ENCODE assay signal across 1 cellular context in the genomic region with DNA sequence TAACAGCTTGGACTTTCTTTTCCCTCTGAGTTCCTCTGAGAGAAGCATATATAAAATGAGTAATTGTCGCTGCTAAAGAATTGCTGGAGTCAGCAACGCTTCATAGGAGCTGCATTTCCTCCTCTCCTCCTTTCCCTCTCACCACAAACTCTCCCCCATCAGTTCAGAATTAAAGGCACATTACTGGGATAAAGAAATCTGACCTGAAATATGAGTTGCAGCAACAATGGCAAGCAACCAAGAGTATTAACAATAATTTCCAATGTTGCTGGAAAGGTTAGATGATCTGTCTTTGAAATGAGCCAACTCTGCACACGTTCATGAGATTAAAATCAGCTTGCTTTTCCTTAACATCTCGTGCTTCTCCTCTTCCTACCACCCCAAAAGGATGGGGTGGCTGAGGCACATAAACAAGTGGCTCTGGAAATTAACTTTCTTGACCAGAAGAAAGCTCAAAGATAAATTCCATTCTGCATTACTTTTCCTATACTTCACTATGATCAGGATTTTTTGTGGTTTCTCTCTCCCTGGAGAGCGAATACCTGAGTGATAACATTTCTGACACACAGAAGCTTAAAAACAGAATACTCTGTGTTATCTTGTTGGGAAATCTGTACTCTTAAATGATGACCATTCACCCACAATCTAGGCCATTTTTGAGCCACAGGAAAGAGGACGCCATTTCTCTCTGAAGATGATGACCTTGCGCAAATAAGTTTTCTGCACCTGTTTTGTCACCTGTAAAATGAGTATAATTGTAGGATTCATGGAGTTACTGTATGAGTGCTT.
TF ChIP-seq lines count a peak whose summit lies in the region.

No MANE protein-coding gene starts in this region.

TF ChIP-seq in GM23338, 12 proteins besides CTCF, POLR2A, EP300 and RAD21 (continued from another document):
- TF ChIP-seq, protein P1, sequence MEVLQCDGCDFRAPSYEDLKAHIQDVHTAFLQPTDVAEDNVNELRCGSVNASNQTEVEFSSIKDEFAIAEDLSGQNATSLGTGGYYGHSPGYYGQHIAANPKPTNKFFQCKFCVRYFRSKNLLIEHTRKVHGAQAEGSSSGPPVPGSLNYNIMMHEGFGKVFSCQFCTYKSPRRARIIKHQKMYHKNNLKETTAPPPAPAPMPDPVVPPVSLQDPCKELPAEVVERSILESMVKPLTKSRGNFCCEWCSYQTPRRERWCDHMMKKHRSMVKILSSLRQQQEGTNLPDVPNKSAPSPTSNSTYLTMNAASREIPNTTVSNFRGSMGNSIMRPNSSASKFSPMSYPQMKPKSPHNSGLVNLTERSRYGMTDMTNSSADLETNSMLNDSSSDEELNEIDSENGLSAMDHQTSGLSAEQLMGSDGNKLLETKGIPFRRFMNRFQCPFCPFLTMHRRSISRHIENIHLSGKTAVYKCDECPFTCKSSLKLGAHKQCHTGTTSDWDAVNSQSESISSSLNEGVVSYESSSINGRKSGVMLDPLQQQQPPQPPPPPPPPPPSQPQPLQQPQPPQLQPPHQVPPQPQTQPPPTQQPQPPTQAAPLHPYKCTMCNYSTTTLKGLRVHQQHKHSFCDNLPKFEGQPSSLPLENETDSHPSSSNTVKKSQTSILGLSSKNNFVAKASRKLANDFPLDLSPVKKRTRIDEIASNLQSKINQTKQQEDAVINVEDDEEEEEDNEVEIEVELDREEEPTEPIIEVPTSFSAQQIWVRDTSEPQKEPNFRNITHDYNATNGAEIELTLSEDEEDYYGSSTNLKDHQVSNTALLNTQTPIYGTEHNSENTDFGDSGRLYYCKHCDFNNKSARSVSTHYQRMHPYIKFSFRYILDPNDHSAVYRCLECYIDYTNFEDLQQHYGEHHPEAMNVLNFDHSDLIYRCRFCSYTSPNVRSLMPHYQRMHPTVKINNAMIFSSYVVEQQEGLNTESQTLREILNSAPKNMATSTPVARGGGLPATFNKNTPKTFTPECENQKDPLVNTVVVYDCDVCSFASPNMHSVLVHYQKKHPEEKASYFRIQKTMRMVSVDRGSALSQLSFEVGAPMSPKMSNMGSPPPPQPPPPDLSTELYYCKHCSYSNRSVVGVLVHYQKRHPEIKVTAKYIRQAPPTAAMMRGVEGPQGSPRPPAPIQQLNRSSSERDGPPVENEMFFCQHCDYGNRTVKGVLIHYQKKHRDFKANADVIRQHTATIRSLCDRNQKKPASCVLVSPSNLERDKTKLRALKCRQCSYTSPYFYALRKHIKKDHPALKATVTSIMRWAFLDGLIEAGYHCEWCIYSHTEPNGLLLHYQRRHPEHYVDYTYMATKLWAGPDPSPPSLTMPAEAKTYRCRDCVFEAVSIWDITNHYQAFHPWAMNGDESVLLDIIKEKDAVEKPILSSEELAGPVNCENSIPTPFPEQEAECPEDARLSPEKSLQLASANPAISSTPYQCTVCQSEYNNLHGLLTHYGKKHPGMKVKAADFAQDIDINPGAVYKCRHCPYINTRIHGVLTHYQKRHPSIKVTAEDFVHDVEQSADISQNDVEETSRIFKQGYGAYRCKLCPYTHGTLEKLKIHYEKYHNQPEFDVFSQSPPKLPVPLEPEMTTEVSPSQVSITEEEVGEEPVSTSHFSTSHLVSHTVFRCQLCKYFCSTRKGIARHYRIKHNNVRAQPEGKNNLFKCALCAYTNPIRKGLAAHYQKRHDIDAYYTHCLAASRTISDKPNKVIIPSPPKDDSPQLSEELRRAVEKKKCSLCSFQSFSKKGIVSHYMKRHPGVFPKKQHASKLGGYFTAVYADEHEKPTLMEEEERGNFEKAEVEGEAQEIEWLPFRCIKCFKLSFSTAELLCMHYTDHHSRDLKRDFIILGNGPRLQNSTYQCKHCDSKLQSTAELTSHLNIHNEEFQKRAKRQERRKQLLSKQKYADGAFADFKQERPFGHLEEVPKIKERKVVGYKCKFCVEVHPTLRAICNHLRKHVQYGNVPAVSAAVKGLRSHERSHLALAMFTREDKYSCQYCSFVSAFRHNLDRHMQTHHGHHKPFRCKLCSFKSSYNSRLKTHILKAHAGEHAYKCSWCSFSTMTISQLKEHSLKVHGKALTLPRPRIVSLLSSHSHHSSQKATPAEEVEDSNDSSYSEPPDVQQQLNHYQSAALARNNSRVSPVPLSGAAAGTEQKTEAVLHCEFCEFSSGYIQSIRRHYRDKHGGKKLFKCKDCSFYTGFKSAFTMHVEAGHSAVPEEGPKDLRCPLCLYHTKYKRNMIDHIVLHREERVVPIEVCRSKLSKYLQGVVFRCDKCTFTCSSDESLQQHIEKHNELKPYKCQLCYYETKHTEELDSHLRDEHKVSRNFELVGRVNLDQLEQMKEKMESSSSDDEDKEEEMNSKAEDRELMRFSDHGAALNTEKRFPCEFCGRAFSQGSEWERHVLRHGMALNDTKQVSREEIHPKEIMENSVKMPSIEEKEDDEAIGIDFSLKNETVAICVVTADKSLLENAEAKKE (CRISPR knock-in tag; IDR thresholded peaks at IDR 0.05) = no peak
- TF ChIP-seq STAT1 (IDR thresholded peaks at IDR 0.05; ENCODE audit: unreplicated experiment) = no peak
- no peak for TF ChIP-seq JUNB (IDR thresholded peaks at IDR 0.05; ENCODE audit: unreplicated experiment)
- no peak for TF ChIP-seq POLR2AphosphoS5 (IDR thresholded peaks at IDR 0.05; ENCODE audit: low read depth)
- TF ChIP-seq, protein P2, sequence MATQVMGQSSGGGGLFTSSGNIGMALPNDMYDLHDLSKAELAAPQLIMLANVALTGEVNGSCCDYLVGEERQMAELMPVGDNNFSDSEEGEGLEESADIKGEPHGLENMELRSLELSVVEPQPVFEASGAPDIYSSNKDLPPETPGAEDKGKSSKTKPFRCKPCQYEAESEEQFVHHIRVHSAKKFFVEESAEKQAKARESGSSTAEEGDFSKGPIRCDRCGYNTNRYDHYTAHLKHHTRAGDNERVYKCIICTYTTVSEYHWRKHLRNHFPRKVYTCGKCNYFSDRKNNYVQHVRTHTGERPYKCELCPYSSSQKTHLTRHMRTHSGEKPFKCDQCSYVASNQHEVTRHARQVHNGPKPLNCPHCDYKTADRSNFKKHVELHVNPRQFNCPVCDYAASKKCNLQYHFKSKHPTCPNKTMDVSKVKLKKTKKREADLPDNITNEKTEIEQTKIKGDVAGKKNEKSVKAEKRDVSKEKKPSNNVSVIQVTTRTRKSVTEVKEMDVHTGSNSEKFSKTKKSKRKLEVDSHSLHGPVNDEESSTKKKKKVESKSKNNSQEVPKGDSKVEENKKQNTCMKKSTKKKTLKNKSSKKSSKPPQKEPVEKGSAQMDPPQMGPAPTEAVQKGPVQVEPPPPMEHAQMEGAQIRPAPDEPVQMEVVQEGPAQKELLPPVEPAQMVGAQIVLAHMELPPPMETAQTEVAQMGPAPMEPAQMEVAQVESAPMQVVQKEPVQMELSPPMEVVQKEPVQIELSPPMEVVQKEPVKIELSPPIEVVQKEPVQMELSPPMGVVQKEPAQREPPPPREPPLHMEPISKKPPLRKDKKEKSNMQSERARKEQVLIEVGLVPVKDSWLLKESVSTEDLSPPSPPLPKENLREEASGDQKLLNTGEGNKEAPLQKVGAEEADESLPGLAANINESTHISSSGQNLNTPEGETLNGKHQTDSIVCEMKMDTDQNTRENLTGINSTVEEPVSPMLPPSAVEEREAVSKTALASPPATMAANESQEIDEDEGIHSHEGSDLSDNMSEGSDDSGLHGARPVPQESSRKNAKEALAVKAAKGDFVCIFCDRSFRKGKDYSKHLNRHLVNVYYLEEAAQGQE (IDR thresholded peaks at IDR 0.05; ENCODE audit: unreplicated experiment) = no peak
- no peak for TF ChIP-seq NANOG (IDR thresholded peaks at IDR 0.05; ENCODE audit: borderline replicate concordance)
- no peak for TF ChIP-seq CREB1 (CRISPR knock-in tag; IDR thresholded peaks at IDR 0.05; ENCODE audit: low read depth)
- TF ChIP-seq EZH2 (IDR thresholded peaks at IDR 0.05; ENCODE audit: low read depth, unreplicated experiment) = no peak
- TF ChIP-seq, protein P3, sequence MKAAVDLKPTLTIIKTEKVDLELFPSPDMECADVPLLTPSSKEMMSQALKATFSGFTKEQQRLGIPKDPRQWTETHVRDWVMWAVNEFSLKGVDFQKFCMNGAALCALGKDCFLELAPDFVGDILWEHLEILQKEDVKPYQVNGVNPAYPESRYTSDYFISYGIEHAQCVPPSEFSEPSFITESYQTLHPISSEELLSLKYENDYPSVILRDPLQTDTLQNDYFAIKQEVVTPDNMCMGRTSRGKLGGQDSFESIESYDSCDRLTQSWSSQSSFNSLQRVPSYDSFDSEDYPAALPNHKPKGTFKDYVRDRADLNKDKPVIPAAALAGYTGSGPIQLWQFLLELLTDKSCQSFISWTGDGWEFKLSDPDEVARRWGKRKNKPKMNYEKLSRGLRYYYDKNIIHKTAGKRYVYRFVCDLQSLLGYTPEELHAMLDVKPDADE (IDR thresholded peaks at IDR 0.05) = no peak
